1 cellular context compared by ENCODE assay signal in the genomic region with DNA sequence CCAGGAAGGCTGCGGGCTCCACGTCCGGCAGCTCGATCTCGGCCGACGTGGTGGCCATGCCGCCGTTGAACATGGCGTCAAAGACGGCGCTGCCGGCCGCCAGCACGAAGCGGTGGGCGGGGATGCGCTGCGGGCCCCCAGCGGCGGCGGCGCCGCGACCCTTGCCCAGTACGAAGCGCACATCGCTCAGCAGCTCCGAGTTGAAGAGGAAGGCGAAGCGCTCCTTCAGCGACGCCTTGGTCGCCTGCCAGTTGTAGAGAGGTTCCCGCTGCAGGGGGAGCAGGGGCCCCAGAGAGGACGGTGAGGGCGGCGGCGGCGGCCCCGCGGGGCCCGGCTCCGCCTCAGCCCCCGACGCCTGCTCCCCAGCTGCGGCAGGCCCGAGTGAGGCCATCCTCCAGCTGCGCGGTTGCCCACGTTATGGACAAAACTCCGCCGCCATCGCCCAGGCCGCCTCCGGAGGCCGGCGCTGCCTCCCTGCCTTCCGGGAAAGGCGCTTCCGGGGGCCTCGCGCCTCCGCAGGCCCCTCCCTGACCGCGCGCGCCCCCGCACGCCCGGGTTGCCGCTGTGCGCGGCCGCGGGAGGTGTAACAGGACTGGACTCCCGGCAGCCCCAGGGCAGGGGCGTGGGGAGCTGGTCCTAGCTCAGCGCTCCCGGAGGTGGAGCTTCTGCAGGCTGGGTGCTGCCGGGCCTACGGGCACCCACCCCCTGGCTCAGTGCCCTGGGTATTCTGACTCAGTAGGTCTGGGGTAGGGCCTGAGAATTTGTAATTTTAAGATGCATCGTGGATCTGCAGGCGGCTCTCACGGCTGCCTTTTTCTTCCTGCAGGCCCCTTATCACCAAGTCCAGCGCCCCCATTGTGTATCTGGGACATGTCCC.
A peak's percentile ranks its signal among the peaks of the same experiment; 100 is the strongest.
TF ChIP-seq lines count a peak whose summit lies in the region.

A gene (minus strand): TSS at position 492 of the 877 bp plus-strand sequence. CDS start 101 bp downstream, at position 391.

TF ChIP-seq in HepG2, 621 proteins besides CTCF, POLR2A, EP300 and RAD21 (continued from another document and continues in another):
- TF ChIP-seq, protein P1, sequence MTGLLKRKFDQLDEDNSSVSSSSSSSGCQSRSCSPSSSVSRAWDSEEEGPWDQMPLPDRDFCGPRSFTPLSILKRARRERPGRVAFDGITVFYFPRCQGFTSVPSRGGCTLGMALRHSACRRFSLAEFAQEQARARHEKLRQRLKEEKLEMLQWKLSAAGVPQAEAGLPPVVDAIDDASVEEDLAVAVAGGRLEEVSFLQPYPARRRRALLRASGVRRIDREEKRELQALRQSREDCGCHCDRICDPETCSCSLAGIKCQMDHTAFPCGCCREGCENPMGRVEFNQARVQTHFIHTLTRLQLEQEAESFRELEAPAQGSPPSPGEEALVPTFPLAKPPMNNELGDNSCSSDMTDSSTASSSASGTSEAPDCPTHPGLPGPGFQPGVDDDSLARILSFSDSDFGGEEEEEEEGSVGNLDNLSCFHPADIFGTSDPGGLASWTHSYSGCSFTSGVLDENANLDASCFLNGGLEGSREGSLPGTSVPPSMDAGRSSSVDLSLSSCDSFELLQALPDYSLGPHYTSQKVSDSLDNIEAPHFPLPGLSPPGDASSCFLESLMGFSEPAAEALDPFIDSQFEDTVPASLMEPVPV (CRISPR knock-in tag; IDR thresholded peaks at IDR 0.05), result no peak
- TF ChIP-seq ZNF232 (CRISPR knock-in tag; IDR thresholded peaks at IDR 0.05; ENCODE audit: borderline replicate concordance) (0 out of 2 replicates have a peak, but pooled peaks have one; percentile 24), HMG20B (CRISPR knock-in tag; conservative IDR thresholded peaks at IDR 0.05) (no peak), FOXJ3 (CRISPR knock-in tag; IDR thresholded peaks at IDR 0.05; ENCODE audit: borderline replicate concordance) (0 out of 2 replicates have a peak, but pooled peaks have one; percentile 49), BRCA1 (CRISPR knock-in tag; IDR thresholded peaks at IDR 0.05) (0 out of 2 replicates have a peak, but pooled peaks have one; percentile 50), SMC3 (IDR thresholded peaks at IDR 0.05; ENCODE audit: low read length) (no peak), ETV5 (CRISPR knock-in tag; IDR thresholded peaks at IDR 0.05; ENCODE audit: borderline replicate concordance) (peak; percentile 94), FOSL2 (CRISPR knock-in tag; IDR thresholded peaks at IDR 0.05) (no peak; the same call in 1 of the 2 replicates), RBAK (CRISPR knock-in tag; IDR thresholded peaks at IDR 0.05) (no peak), ZNF605 (CRISPR knock-in tag; IDR thresholded peaks at IDR 0.05) (no peak), ZNF30 (CRISPR knock-in tag; IDR thresholded peaks at IDR 0.05) (no peak), ZNF670 (CRISPR knock-in tag; IDR thresholded peaks at IDR 0.05; ENCODE audit: borderline replicate concordance) (peak; percentile 53; the same call in 1 of the 2 replicates), PHB2 (IDR thresholded peaks at IDR 0.05; ENCODE audit: partially characterized antibody) (no peak), IRX3 (CRISPR knock-in tag; IDR thresholded peaks at IDR 0.05; ENCODE audit: borderline replicate concordance, low read depth) (0 out of 2 replicates have a peak, but pooled peaks have one; percentile 41), MBD4 (IDR thresholded peaks at IDR 0.05; ENCODE audit: borderline replicate concordance, low read length) (no peak), SAFB2 (CRISPR knock-in tag; IDR thresholded peaks at IDR 0.05; ENCODE audit: borderline replicate concordance, low read depth) (no peak), ZIK1 (CRISPR knock-in tag; IDR thresholded peaks at IDR 0.05; ENCODE audit: borderline replicate concordance, low read depth) (peak; percentile 43; the same call in 1 of the 2 replicates), ZNF567 (CRISPR knock-in tag; IDR thresholded peaks at IDR 0.05; ENCODE audit: borderline replicate concordance) (no peak), ZNF776 (CRISPR knock-in tag; IDR thresholded peaks at IDR 0.05) (0 out of 2 replicates have a peak, but pooled peaks have one; percentile 75), TP53 (CRISPR knock-in tag; conservative IDR thresholded peaks at IDR 0.05) (peak; percentile 80; the same call in 1 of the 2 replicates), SRSF9 (IDR thresholded peaks at IDR 0.05; ENCODE audit: borderline replicate concordance, insufficient read depth, low read depth, low read length, poor library complexity, severe bottlenecking) (no peak), ATM (IDR thresholded peaks at IDR 0.05; ENCODE audit: borderline replicate concordance) (no peak), SMAD9 (CRISPR knock-in tag; IDR thresholded peaks at IDR 0.05) (no peak)
- TF ChIP-seq, protein P2, sequence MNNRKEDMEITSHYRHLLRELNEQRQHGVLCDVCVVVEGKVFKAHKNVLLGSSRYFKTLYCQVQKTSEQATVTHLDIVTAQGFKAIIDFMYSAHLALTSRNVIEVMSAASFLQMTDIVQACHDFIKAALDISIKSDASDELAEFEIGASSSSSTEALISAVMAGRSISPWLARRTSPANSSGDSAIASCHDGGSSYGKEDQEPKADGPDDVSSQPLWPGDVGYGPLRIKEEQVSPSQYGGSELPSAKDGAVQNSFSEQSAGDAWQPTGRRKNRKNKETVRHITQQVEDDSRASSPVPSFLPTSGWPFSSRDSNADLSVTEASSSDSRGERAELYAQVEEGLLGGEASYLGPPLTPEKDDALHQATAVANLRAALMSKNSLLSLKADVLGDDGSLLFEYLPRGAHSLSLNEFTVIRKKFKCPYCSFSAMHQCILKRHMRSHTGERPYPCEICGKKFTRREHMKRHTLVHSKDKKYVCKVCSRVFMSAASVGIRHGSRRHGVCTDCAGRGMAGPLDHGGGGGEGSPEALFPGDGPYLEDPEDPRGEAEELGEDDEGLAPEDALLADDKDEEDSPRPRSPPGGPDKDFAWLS (CRISPR knock-in tag; IDR thresholded peaks at IDR 0.05; ENCODE audit: borderline replicate concordance), result no peak
- TF ChIP-seq, protein P3, sequence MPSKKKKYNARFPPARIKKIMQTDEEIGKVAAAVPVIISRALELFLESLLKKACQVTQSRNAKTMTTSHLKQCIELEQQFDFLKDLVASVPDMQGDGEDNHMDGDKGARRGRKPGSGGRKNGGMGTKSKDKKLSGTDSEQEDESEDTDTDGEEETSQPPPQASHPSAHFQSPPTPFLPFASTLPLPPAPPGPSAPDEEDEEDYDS (CRISPR knock-in tag; IDR thresholded peaks at IDR 0.05), result peak; percentile 62; the same call in 1 of the 2 replicates
- TF ChIP-seq, protein P4, sequence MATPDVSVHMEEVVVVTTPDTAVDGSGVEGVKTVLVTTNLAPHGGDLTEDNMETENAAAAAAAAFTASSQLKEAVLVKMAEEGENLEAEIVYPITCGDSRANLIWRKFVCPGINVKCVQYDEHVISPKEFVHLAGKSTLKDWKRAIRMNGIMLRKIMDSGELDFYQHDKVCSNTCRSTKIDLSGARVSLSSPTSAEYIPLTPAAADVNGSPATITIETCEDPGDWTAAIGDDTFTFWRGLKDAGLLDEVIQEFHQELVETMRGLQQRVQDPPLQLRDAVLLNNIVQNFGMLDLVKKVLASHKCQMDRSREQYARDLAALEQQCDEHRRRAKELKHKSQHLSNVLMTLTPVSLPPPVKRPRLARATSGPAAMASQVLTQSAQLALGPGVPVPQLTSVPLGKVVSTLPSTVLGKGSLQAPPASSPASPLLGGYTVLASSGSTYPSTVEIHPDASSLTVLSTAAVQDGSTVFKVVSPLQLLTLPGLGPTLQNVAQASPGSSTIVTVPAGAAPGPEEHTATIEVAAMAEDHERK (CRISPR knock-in tag; IDR thresholded peaks at IDR 0.05; ENCODE audit: low read depth), result peak; percentile 66; the same call in 1 of the 2 replicates
- TF ChIP-seq, protein P5, sequence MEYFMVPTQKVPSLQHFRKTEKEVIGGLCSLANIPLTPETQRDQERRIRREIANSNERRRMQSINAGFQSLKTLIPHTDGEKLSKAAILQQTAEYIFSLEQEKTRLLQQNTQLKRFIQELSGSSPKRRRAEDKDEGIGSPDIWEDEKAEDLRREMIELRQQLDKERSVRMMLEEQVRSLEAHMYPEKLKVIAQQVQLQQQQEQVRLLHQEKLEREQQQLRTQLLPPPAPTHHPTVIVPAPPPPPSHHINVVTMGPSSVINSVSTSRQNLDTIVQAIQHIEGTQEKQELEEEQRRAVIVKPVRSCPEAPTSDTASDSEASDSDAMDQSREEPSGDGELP (IDR thresholded peaks at IDR 0.05; ENCODE audit: borderline replicate concordance, low read depth), result 0 out of 2 replicates have a peak, but pooled peaks have one; percentile 29
- TF ChIP-seq, protein P6, sequence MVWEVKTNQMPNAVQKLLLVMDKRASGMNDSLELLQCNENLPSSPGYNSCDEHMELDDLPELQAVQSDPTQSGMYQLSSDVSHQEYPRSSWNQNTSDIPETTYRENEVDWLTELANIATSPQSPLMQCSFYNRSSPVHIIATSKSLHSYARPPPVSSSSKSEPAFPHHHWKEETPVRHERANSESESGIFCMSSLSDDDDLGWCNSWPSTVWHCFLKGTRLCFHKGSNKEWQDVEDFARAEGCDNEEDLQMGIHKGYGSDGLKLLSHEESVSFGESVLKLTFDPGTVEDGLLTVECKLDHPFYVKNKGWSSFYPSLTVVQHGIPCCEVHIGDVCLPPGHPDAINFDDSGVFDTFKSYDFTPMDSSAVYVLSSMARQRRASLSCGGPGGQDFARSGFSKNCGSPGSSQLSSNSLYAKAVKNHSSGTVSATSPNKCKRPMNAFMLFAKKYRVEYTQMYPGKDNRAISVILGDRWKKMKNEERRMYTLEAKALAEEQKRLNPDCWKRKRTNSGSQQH (CRISPR knock-in tag; IDR thresholded peaks at IDR 0.05; ENCODE audit: low read depth), result peak; percentile 49
- TF ChIP-seq, protein P7, sequence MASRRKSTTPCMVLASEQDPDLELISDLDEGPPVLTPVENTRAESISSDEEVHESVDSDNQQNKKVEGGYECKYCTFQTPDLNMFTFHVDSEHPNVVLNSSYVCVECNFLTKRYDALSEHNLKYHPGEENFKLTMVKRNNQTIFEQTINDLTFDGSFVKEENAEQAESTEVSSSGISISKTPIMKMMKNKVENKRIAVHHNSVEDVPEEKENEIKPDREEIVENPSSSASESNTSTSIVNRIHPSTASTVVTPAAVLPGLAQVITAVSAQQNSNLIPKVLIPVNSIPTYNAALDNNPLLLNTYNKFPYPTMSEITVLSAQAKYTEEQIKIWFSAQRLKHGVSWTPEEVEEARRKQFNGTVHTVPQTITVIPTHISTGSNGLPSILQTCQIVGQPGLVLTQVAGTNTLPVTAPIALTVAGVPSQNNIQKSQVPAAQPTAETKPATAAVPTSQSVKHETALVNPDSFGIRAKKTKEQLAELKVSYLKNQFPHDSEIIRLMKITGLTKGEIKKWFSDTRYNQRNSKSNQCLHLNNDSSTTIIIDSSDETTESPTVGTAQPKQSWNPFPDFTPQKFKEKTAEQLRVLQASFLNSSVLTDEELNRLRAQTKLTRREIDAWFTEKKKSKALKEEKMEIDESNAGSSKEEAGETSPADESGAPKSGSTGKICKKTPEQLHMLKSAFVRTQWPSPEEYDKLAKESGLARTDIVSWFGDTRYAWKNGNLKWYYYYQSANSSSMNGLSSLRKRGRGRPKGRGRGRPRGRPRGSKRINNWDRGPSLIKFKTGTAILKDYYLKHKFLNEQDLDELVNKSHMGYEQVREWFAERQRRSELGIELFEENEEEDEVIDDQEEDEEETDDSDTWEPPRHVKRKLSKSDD (CRISPR knock-in tag; IDR thresholded peaks at IDR 0.05; ENCODE audit: low read depth), result peak; percentile 85
- TF ChIP-seq, protein P8, sequence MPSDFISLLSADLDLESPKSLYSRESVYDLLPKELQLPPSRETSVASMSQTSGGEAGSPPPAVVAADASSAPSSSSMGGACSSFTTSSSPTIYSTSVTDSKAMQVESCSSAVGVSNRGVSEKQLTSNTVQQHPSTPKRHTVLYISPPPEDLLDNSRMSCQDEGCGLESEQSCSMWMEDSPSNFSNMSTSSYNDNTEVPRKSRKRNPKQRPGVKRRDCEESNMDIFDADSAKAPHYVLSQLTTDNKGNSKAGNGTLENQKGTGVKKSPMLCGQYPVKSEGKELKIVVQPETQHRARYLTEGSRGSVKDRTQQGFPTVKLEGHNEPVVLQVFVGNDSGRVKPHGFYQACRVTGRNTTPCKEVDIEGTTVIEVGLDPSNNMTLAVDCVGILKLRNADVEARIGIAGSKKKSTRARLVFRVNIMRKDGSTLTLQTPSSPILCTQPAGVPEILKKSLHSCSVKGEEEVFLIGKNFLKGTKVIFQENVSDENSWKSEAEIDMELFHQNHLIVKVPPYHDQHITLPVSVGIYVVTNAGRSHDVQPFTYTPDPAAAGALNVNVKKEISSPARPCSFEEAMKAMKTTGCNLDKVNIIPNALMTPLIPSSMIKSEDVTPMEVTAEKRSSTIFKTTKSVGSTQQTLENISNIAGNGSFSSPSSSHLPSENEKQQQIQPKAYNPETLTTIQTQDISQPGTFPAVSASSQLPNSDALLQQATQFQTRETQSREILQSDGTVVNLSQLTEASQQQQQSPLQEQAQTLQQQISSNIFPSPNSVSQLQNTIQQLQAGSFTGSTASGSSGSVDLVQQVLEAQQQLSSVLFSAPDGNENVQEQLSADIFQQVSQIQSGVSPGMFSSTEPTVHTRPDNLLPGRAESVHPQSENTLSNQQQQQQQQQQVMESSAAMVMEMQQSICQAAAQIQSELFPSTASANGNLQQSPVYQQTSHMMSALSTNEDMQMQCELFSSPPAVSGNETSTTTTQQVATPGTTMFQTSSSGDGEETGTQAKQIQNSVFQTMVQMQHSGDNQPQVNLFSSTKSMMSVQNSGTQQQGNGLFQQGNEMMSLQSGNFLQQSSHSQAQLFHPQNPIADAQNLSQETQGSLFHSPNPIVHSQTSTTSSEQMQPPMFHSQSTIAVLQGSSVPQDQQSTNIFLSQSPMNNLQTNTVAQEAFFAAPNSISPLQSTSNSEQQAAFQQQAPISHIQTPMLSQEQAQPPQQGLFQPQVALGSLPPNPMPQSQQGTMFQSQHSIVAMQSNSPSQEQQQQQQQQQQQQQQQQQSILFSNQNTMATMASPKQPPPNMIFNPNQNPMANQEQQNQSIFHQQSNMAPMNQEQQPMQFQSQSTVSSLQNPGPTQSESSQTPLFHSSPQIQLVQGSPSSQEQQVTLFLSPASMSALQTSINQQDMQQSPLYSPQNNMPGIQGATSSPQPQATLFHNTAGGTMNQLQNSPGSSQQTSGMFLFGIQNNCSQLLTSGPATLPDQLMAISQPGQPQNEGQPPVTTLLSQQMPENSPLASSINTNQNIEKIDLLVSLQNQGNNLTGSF (CRISPR knock-in tag; IDR thresholded peaks at IDR 0.05), result peak; percentile 77
- TF ChIP-seq, protein P9, sequence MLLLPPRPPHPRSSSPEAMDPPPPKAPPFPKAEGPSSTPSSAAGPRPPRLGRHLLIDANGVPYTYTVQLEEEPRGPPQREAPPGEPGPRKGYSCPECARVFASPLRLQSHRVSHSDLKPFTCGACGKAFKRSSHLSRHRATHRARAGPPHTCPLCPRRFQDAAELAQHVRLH (CRISPR knock-in tag; IDR thresholded peaks at IDR 0.05; ENCODE audit: borderline replicate concordance, low read depth), result no peak
